2 cellular contexts compared by ENCODE assay signal in the genomic region with DNA sequence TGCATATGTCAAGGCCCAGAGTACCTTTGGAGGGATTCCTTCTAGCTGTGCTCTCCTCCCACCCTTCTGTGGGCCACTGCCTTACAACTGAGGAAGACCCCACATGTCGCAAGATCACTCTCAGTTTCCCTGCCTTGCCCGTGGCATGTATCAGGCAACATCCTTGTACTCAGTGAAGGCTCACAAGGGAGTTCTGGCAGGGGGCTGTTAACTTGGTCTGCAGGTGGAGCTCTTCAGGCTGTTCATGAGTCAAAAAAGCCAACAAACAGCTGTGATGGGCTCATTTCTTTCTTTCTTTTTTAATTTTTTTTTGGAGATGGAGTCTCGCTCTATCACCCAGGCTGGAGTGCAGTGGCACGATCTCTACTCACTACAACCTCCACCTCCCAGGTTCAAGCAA.
TF ChIP-seq lines count a peak whose summit lies in the region.

No MANE protein-coding gene starts in this region.

TF ChIP-seq in IMR-90, 13 proteins besides CTCF, POLR2A, EP300 and RAD21:
- TF ChIP-seq, protein P1, sequence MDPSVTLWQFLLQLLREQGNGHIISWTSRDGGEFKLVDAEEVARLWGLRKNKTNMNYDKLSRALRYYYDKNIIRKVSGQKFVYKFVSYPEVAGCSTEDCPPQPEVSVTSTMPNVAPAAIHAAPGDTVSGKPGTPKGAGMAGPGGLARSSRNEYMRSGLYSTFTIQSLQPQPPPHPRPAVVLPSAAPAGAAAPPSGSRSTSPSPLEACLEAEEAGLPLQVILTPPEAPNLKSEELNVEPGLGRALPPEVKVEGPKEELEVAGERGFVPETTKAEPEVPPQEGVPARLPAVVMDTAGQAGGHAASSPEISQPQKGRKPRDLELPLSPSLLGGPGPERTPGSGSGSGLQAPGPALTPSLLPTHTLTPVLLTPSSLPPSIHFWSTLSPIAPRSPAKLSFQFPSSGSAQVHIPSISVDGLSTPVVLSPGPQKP (IDR thresholded peaks at IDR 0.05; ENCODE audit: borderline replicate concordance, low read depth, low read length), result no peak
- TF ChIP-seq CEBPB (IDR thresholded peaks at IDR 0.05; ENCODE audit: low read depth, low read length) (no peak), NFE2L2 (IDR thresholded peaks at IDR 0.05; ENCODE audit: low read depth, low read length) (no peak), MAZ (IDR thresholded peaks at IDR 0.05; ENCODE audit: borderline replicate concordance, low read depth, low read length) (no peak), SMC3 (IDR thresholded peaks at IDR 0.05; ENCODE audit: low read depth, low read length) (no peak), MXI1 (IDR thresholded peaks at IDR 0.05; ENCODE audit: borderline replicate concordance, low read depth, low read length) (no peak), BHLHE40 (IDR thresholded peaks at IDR 0.05; ENCODE audit: low read depth, low read length) (no peak), RCOR1 (IDR thresholded peaks at IDR 0.05; ENCODE audit: insufficient replicate concordance, low read length) (no peak), FOS (IDR thresholded peaks at IDR 0.05; ENCODE audit: low read depth, low read length) (no peak), MAFK (IDR thresholded peaks at IDR 0.05; ENCODE audit: low read depth, low read length) (no peak), RFX5 (IDR thresholded peaks at IDR 0.05; ENCODE audit: low read depth, low read length) (no peak)

TF ChIP-seq in H1, 55 proteins besides CTCF, POLR2A, EP300 and RAD21:
- TF ChIP-seq CTBP2 (IDR thresholded peaks at IDR 0.05; ENCODE audit: borderline replicate concordance, insufficient read depth, insufficient read length, low read length) (no peak), TCF12 (IDR thresholded peaks at IDR 0.05; ENCODE audit: low read depth, low read length) (no peak), GTF2F1 (IDR thresholded peaks at IDR 0.05; ENCODE audit: borderline replicate concordance, low read depth, low read length) (no peak), HDAC2 (IDR thresholded peaks at IDR 0.05; ENCODE audit: borderline replicate concordance in 1 of 2, low read depth in 2 of 2, low read length in 2 of 2) (no peak), MAFK (IDR thresholded peaks at IDR 0.05; ENCODE audit: low read depth, low read length) (no peak), TAF7 (optimal IDR thresholded peaks at IDR 0.05; ENCODE audit: borderline replicate concordance, low read depth, low read length) (no peak), BACH1 (IDR thresholded peaks at IDR 0.05; ENCODE audit: low read length) (no peak), BCL11A (IDR thresholded peaks at IDR 0.05; ENCODE audit: low read depth in 2 of 2, low read length in 2 of 2) (no peak), JUND (IDR thresholded peaks at IDR 0.05; ENCODE audit: low read length) (no peak), CREB1 (IDR thresholded peaks at IDR 0.05) (no peak), CEBPB (IDR thresholded peaks at IDR 0.05; ENCODE audit: low read depth, low read length) (no peak), PHF8 (conservative IDR thresholded peaks at IDR 0.05; ENCODE audit: low read depth, low read length) (no peak)
- TF ChIP-seq, protein P2, sequence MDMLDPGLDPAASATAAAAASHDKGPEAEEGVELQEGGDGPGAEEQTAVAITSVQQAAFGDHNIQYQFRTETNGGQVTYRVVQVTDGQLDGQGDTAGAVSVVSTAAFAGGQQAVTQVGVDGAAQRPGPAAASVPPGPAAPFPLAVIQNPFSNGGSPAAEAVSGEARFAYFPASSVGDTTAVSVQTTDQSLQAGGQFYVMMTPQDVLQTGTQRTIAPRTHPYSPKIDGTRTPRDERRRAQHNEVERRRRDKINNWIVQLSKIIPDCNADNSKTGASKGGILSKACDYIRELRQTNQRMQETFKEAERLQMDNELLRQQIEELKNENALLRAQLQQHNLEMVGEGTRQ (IDR thresholded peaks at IDR 0.05; ENCODE audit: low read length), result no peak
- TF ChIP-seq, protein P3, sequence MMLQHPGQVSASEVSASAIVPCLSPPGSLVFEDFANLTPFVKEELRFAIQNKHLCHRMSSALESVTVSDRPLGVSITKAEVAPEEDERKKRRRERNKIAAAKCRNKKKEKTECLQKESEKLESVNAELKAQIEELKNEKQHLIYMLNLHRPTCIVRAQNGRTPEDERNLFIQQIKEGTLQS (IDR thresholded peaks at IDR 0.05; ENCODE audit: insufficient read depth, low read depth, low read length), result no peak
